Comparison of ENCODE assay signal across 19 cellular contexts in the genomic region with DNA sequence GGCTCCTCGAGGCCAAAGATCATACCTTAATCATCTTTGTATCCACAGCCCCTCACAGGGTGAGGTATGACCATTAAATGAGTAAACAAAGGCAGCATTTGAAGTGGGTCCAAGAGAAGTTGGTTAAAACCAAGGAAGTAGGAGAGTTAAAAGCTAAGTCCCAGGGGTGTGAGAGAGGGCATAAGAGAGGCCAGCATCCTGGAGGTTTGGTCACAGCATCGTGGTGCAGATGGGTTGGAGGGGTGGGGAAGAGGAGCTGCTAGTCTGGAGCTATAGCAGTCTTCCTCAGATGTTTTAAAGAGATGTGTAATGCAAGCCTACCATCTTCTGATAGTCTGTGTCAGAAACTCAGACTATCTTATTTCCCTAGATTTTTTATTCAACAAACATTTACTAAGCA.
"Had no signal": no experiment of that assay in that cellular context is flagged by ENCODE, and none has a peak within 500 bp of the region (broad histone marks: within the 10 kb centered on the region; RNA-seq: fewer than 3 reads in every experiment).

No MANE protein-coding gene starts in this region.

- DNase-seq: central memory CD4-positive, alpha-beta T cell; cortex of kidney; effector memory CD4-positive, alpha-beta T cell; gastrocnemius medialis; immature natural killer cell; kidney; left colon; mammary epithelial cell; naive thymus-derived CD4-positive, alpha-beta T cell; nucleus accumbens; pancreas; sigmoid colon; stimulated activated CD4-positive, alpha-beta T cell treated with anti-CD3 and anti-CD28 coated beads, Interleukin-12 subunit alpha, Interleukin-12 subunit beta, amount 100 ng/mL, for 4 hours; stimulated activated naive CD4-positive, alpha-beta T cell treated with Interleukin-2 at 50 U/mL for 16 hours; trophoblast cell had no signal

- H3K27ac Mint-ChIP-seq: naive thymus-derived CD4-positive, alpha-beta T cell; progenitor cell of endocrine pancreas had no signal

- H3K4me3 ChIP-seq: gastrocnemius medialis, pancreas, sigmoid colon, skin epidermis had no signal

- H3K27ac ChIP-seq: pancreas, sigmoid colon, skin epidermis had no signal

- H3K4me1 Mint-ChIP-seq: neural crest cell had no signal

- H3K9me3 Mint-ChIP-seq: immature natural killer cell, neural crest cell had no signal

- ATAC-seq: esophagus mucosa; gastrocnemius medialis; left colon; naive thymus-derived CD4-positive, alpha-beta T cell; pancreas had no signal

- H3K4me3 Mint-ChIP-seq: immature natural killer cell; naive thymus-derived CD4-positive, alpha-beta T cell; neural crest cell had no signal

- H3K27me3 ChIP-seq: gastrocnemius medialis, pancreas, sigmoid colon had no signal

- H3K9me3 ChIP-seq: gastrocnemius medialis, pancreas, sigmoid colon had no signal

- H3K27me3 Mint-ChIP-seq: naive thymus-derived CD4-positive, alpha-beta T cell; progenitor cell of endocrine pancreas had no signal
